Comparison of ENCODE assay signal across 17 cellular contexts in the genomic region with DNA sequence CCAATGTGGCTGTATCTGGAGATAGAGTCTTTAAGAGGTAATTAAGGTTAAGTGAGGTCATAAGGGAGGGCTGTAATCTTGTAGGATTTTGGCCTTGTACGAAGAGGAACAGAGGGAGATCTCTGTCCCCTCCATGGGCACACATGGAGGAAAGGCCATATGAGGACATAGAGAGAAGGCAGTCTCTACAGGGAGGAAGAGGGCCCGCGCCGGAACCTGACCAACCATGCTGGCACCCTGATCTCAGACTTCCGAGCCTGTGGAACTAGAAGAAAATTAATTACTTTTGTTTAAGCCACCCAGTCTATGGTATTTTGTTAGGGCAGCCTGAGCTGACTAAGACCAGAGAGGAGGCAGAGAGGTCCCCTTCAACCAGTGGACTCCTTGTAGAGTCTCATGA. TPM values are rescaled to one million over a fixed set of nuclear protein-coding genes. Genes with fewer than 3 reads are reported as not detected.
DNase-seq lines count a peak whose midpoint lies in the region; ATAC-seq, FAIRE-seq and TF ChIP-seq lines count a peak whose summit lies in the region.
"Had no signal": no experiment of that assay in that cellular context is flagged by ENCODE, and none has a peak within 500 bp of the region (broad histone marks: within the 10 kb centered on the region; RNA-seq: fewer than 3 reads in every experiment).

No MANE protein-coding gene starts in this region.

- no peaks in the 10 kb centered on the region for H3K9me3 ChIP-seq in astrocyte (ENCODE audit: insufficient read depth, low read depth, low read length)

- H3K4me1 ChIP-seq in astrocyte (ENCODE audit: insufficient read depth, low read length): no peaks in the 10 kb centered on the region

- H3K27ac ChIP-seq in astrocyte (ENCODE audit: low read depth, low read length): no peak overlapping the region
- H3K27ac ChIP-seq: BLaER1 had no signal

- H3K4me3 ChIP-seq in astrocyte (ENCODE audit: insufficient read depth, low read depth, low read length): no peak overlapping the region
- H3K4me3 ChIP-seq: BLaER1 had no signal

- H3K36me3 Mint-ChIP-seq in activated CD8-positive, alpha-beta memory T cell treated with anti-CD3 and anti-CD28 coated beads, Interleukin-2, amount 10 ng/mL, durations not matched to agents 7 days and 5 days: no peaks in the 10 kb centered on the region
- H3K36me3 Mint-ChIP-seq in astrocyte (ENCODE audit: low read depth, unreplicated experiment): no peaks in the 10 kb centered on the region
- H3K36me3 Mint-ChIP-seq: CD14-positive monocyte; CD4-positive, alpha-beta memory T cell had no signal

- H3K9me3 Mint-ChIP-seq in activated CD8-positive, alpha-beta memory T cell treated with anti-CD3 and anti-CD28 coated beads, Interleukin-2, amount 10 ng/mL, durations not matched to agents 7 days and 5 days (ENCODE audit: low read depth): no peaks in the 10 kb centered on the region
- H3K9me3 Mint-ChIP-seq in astrocyte (ENCODE audit: unreplicated experiment): peaks cover 5% of the 10 kb centered on the region
- H3K9me3 Mint-ChIP-seq: CD14-positive monocyte; CD4-positive, alpha-beta memory T cell; H9 had no signal

- H3K36me3 ChIP-seq in astrocyte (ENCODE audit: insufficient read depth, low read length): no peaks in the 10 kb centered on the region
- H3K36me3 ChIP-seq: BLaER1 had no signal

- no peaks in the 10 kb centered on the region for H4K20me1 ChIP-seq in astrocyte (ENCODE audit: insufficient read depth, low read length)
- H4K20me1 ChIP-seq: BLaER1 had no signal

- no peaks in the 10 kb centered on the region for H3K79me2 ChIP-seq in astrocyte (ENCODE audit: insufficient read depth, low read length)

- ATAC-seq in activated CD8-positive, alpha-beta memory T cell treated with anti-CD3 and anti-CD28 coated beads, Interleukin-2, amount 10 ng/mL, durations not matched to agents 7 days and 5 days: no peak
- ATAC-seq in GM21717 (IDR thresholded peaks at IDR 0.05; ENCODE audit: unreplicated experiment) (no peak), HG02970 (IDR thresholded peaks at IDR 0.05; ENCODE audit: low FRiP score, unreplicated experiment) (no peak)

- H3K9ac ChIP-seq in astrocyte (ENCODE audit: low read length): no peak overlapping the region
- H3K9ac ChIP-seq: BLaER1 had no signal

- H3K27ac Mint-ChIP-seq in activated CD8-positive, alpha-beta memory T cell treated with anti-CD3 and anti-CD28 coated beads, Interleukin-2, amount 10 ng/mL, durations not matched to agents 7 days and 5 days: no peak overlapping the region
- H3K27ac Mint-ChIP-seq in astrocyte (ENCODE audit: unreplicated experiment): no peak overlapping the region
- H3K27ac Mint-ChIP-seq: CD14-positive monocyte; CD4-positive, alpha-beta memory T cell; H9 had no signal

- H2AFZ ChIP-seq in astrocyte (ENCODE audit: low read depth, low read length): no peak overlapping the region

- H3K27me3 ChIP-seq in astrocyte (ENCODE audit: insufficient read depth, low read length): peaks cover 14% of the 10 kb centered on the region
- H3K27me3 ChIP-seq: BLaER1 had no signal

- H3K4me2 ChIP-seq in astrocyte (ENCODE audit: low read length): no peak overlapping the region
- H3K4me2 ChIP-seq: BLaER1 had no signal

- H3K4me3 Mint-ChIP-seq in activated CD8-positive, alpha-beta memory T cell treated with anti-CD3 and anti-CD28 coated beads, Interleukin-2, amount 10 ng/mL, durations not matched to agents 7 days and 5 days: no peak overlapping the region
- H3K4me3 Mint-ChIP-seq in astrocyte (ENCODE audit: unreplicated experiment): peak overlapping the region; percentile 34
- H3K4me3 Mint-ChIP-seq: CD14-positive monocyte; CD4-positive, alpha-beta memory T cell; H9 had no signal

- DNase-seq in activated CD8-positive, alpha-beta memory T cell treated with anti-CD3 and anti-CD28 coated beads, Interleukin-2, amount 10 ng/mL, durations not matched to agents 7 days and 5 days: peak; percentile 5
- no peak for DNase-seq in activated CD8-positive, alpha-beta memory T cell treated with anti-CD3 and anti-CD28 coated beads, Interleukin-2, amount 50 U/mL, for 48 hours
- DNase-seq in astrocyte (ENCODE audit: low read depth) (no peak), mesenteric fat pad (ENCODE audit: low spot score) (peak; percentile 55)
- no peak for DNase-seq in stimulated activated CD4-positive, alpha-beta T cell treated with anti-CD3 and anti-CD28 coated beads, Interleukin-4, amount 100 ng/mL, for 4 hours
- DNase-seq: 8988T; CD4-positive, alpha-beta memory T cell; DMS153; DMS79; GDM1; GOT3; H9 had no signal

- CTCF ChIA-PET in activated CD8-positive, alpha-beta memory T cell treated with anti-CD3 and anti-CD28 coated beads, Interleukin-2, amount 10 ng/mL, durations not matched to agents 7 days and 5 days (lab: Charles Lee): interaction anchor here (1.2 to 1.9 kb wide), 2 partner anchors 15 to 214 kb away, joined by 3 to 10 read pairs; no protein-coding TSS in a partner anchor

- H3K27me3 Mint-ChIP-seq in activated CD8-positive, alpha-beta memory T cell treated with anti-CD3 and anti-CD28 coated beads, Interleukin-2, amount 10 ng/mL, durations not matched to agents 7 days and 5 days: peaks cover 20% of the 10 kb centered on the region
- H3K27me3 Mint-ChIP-seq in astrocyte (ENCODE audit: low read depth, unreplicated experiment): peaks cover 57% of the 10 kb centered on the region

- no peak for FAIRE-seq in astrocyte (lab: Jason Lieb, UNC)
- FAIRE-seq: GM12892 had no signal

- TF ChIP-seq CTCF in astrocyte (IDR thresholded peaks at IDR 0.05; ENCODE audit: insufficient read depth, low read depth, low read length): no peak

- H3K4me1 Mint-ChIP-seq in activated CD8-positive, alpha-beta memory T cell treated with anti-CD3 and anti-CD28 coated beads, Interleukin-2, amount 10 ng/mL, durations not matched to agents 7 days and 5 days: peaks cover 15% of the 10 kb centered on the region
- peaks cover 6% of the 10 kb centered on the region for H3K4me1 Mint-ChIP-seq in astrocyte (ENCODE audit: low read depth, unreplicated experiment)

RNA-seq across cellular contexts. Expression of a gene that starts 17.7 kb away (rescaled TPM):
- total RNA-seq in activated CD8-positive, alpha-beta memory T cell treated with anti-CD3 and anti-CD28 coated beads, Interleukin-2, amount 10 ng/mL, durations not matched to agents 7 days and 5 days: 10 to 100 TPM; 36.1 to 41.2 TPM
- total RNA-seq in astrocyte (40.4 and 43.1 TPM in 2 replicates), mesenteric fat pad (37.6 TPM)

Comparison
In these comparisons a context has a peak if more than half of its experiments do, and no peak if none do; other contexts are left out.
1. DNase-seq: peak in activated CD8-positive, alpha-beta memory T cell treated with anti-CD3 and anti-CD28 coated beads, Interleukin-2, amount 10 ng/mL, durations not matched to agents 7 days and 5 days (single experiment) and mesenteric fat pad (single experiment); none in activated CD8-positive, alpha-beta memory T cell treated with anti-CD3 and anti-CD28 coated beads, Interleukin-2, amount 50 U/mL, for 48 hours (single experiment), astrocyte (single experiment) and stimulated activated CD4-positive, alpha-beta T cell treated with anti-CD3 and anti-CD28 coated beads, Interleukin-4, amount 100 ng/mL, for 4 hours (0 of 2).